1 cellular context compared by ENCODE assay signal in genomic region chr17:75515523-75516254, GRCh38.
TF ChIP-seq lines count a peak whose summit lies in the region.

Gene CASKIN2, minus strand, starts transcription at chr17:75515537. Its CDS starts 1,733 bp downstream, at chr17:75513804.

TF ChIP-seq in WTC11, 78 proteins besides CTCF, POLR2A, EP300 and RAD21 (continued from another document and continues in another):
- TF ChIP-seq PREB (CRISPR knock-in tag; IDR thresholded peaks at IDR 0.05; ENCODE audit: borderline replicate concordance) (peak; percentile 63; the same call in 1 of the 2 replicates), ZMAT4 (CRISPR knock-in tag; IDR thresholded peaks at IDR 0.05) (no peak), ZNF138 (CRISPR knock-in tag; conservative IDR thresholded peaks at IDR 0.05) (no peak), ELF4 (CRISPR knock-in tag; IDR thresholded peaks at IDR 0.05; ENCODE audit: low read depth) (0 out of 2 replicates have a peak, but pooled peaks have one; percentile 45), FOXP1 (CRISPR knock-in tag; IDR thresholded peaks at IDR 0.05; ENCODE audit: borderline replicate concordance) (peak; percentile 86), ZBTB43 (CRISPR knock-in tag; IDR thresholded peaks at IDR 0.05) (peak; percentile 93), GABPB1 (CRISPR knock-in tag; IDR thresholded peaks at IDR 0.05) (peak; percentile 59; the same call in 1 of the 2 replicates), SP1 (CRISPR knock-in tag; conservative IDR thresholded peaks at IDR 0.05) (peak; percentile 51), CREM (CRISPR knock-in tag; IDR thresholded peaks at IDR 0.05) (no peak), FOXK1 (CRISPR knock-in tag; IDR thresholded peaks at IDR 0.05) (peak; percentile 90), NFYB (CRISPR knock-in tag; conservative IDR thresholded peaks at IDR 0.05; ENCODE audit: low read depth) (peak; percentile 46; the same call in 1 of the 2 replicates), PRRX2 (CRISPR knock-in tag; IDR thresholded peaks at IDR 0.05) (no peak), MXD4 (CRISPR knock-in tag; IDR thresholded peaks at IDR 0.05; ENCODE audit: borderline replicate concordance) (no peak), HMGA2 (CRISPR knock-in tag; IDR thresholded peaks at IDR 0.05) (0 out of 2 replicates have a peak, but pooled peaks have one; percentile 28), RORB (CRISPR knock-in tag; IDR thresholded peaks at IDR 0.05) (no peak), ZNF416 (CRISPR knock-in tag; IDR thresholded peaks at IDR 0.05) (no peak), ZBTB21 (CRISPR knock-in tag; IDR thresholded peaks at IDR 0.05; ENCODE audit: borderline replicate concordance) (no peak; the same call in 1 of the 2 replicates), CREB1 (CRISPR knock-in tag; IDR thresholded peaks at IDR 0.05) (no peak), TEAD1 (CRISPR knock-in tag; IDR thresholded peaks at IDR 0.05) (peak; percentile 90), ZNF396 (CRISPR knock-in tag; IDR thresholded peaks at IDR 0.05; ENCODE audit: borderline replicate concordance) (no peak), ZNF281 (CRISPR knock-in tag; IDR thresholded peaks at IDR 0.05) (no peak), FOXJ3 (CRISPR knock-in tag; IDR thresholded peaks at IDR 0.05; ENCODE audit: borderline replicate concordance) (0 out of 2 replicates have a peak, but pooled peaks have one; percentile 49), ATF1 (CRISPR knock-in tag; IDR thresholded peaks at IDR 0.05) (no peak), ZNF232 (CRISPR knock-in tag; IDR thresholded peaks at IDR 0.05) (peak; percentile 92), JUN (CRISPR knock-in tag; IDR thresholded peaks at IDR 0.05) (peak; percentile 96), TP53 (CRISPR knock-in tag; IDR thresholded peaks at IDR 0.05) (peak; percentile 87; the same call in 1 of the 2 replicates), MYBL2 (CRISPR knock-in tag; IDR thresholded peaks at IDR 0.05) (no peak; the same call in none of the 2 replicates), ERG (CRISPR knock-in tag; IDR thresholded peaks at IDR 0.05) (no peak), ATF6 (CRISPR knock-in tag; IDR thresholded peaks at IDR 0.05) (peak; percentile 75), ZNF671 (CRISPR knock-in tag; IDR thresholded peaks at IDR 0.05) (no peak), ZNF512 (CRISPR knock-in tag; IDR thresholded peaks at IDR 0.05; ENCODE audit: borderline replicate concordance) (peak; percentile 34; the same call in 1 of the 2 replicates)
- TF ChIP-seq, protein P1, sequence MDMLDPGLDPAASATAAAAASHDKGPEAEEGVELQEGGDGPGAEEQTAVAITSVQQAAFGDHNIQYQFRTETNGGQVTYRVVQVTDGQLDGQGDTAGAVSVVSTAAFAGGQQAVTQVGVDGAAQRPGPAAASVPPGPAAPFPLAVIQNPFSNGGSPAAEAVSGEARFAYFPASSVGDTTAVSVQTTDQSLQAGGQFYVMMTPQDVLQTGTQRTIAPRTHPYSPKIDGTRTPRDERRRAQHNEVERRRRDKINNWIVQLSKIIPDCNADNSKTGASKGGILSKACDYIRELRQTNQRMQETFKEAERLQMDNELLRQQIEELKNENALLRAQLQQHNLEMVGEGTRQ (CRISPR knock-in tag; IDR thresholded peaks at IDR 0.05): peak; percentile 7; the same call in 1 of the 2 replicates
- TF ChIP-seq, protein P2, sequence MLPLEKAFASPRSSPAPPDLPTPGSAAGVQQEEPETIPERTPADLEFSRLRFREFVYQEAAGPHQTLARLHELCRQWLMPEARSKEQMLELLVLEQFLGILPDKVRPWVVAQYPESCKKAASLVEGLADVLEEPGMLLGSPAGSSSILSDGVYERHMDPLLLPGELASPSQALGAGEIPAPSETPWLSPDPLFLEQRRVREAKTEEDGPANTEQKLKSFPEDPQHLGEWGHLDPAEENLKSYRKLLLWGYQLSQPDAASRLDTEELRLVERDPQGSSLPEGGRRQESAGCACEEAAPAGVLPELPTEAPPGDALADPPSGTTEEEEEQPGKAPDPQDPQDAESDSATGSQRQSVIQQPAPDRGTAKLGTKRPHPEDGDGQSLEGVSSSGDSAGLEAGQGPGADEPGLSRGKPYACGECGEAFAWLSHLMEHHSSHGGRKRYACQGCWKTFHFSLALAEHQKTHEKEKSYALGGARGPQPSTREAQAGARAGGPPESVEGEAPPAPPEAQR (CRISPR knock-in tag; IDR thresholded peaks at IDR 0.05): no peak
- TF ChIP-seq, protein P3, sequence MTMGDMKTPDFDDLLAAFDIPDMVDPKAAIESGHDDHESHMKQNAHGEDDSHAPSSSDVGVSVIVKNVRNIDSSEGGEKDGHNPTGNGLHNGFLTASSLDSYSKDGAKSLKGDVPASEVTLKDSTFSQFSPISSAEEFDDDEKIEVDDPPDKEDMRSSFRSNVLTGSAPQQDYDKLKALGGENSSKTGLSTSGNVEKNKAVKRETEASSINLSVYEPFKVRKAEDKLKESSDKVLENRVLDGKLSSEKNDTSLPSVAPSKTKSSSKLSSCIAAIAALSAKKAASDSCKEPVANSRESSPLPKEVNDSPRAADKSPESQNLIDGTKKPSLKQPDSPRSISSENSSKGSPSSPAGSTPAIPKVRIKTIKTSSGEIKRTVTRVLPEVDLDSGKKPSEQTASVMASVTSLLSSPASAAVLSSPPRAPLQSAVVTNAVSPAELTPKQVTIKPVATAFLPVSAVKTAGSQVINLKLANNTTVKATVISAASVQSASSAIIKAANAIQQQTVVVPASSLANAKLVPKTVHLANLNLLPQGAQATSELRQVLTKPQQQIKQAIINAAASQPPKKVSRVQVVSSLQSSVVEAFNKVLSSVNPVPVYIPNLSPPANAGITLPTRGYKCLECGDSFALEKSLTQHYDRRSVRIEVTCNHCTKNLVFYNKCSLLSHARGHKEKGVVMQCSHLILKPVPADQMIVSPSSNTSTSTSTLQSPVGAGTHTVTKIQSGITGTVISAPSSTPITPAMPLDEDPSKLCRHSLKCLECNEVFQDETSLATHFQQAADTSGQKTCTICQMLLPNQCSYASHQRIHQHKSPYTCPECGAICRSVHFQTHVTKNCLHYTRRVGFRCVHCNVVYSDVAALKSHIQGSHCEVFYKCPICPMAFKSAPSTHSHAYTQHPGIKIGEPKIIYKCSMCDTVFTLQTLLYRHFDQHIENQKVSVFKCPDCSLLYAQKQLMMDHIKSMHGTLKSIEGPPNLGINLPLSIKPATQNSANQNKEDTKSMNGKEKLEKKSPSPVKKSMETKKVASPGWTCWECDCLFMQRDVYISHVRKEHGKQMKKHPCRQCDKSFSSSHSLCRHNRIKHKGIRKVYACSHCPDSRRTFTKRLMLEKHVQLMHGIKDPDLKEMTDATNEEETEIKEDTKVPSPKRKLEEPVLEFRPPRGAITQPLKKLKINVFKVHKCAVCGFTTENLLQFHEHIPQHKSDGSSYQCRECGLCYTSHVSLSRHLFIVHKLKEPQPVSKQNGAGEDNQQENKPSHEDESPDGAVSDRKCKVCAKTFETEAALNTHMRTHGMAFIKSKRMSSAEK (CRISPR knock-in tag; IDR thresholded peaks at IDR 0.05; ENCODE audit: borderline replicate concordance): no peak
- TF ChIP-seq, protein P4, sequence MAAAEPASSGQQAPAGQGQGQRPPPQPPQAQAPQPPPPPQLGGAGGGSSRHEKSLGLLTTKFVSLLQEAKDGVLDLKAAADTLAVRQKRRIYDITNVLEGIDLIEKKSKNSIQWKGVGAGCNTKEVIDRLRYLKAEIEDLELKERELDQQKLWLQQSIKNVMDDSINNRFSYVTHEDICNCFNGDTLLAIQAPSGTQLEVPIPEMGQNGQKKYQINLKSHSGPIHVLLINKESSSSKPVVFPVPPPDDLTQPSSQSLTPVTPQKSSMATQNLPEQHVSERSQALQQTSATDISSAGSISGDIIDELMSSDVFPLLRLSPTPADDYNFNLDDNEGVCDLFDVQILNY (CRISPR knock-in tag; IDR thresholded peaks at IDR 0.05): no peak
- TF ChIP-seq, protein P5, sequence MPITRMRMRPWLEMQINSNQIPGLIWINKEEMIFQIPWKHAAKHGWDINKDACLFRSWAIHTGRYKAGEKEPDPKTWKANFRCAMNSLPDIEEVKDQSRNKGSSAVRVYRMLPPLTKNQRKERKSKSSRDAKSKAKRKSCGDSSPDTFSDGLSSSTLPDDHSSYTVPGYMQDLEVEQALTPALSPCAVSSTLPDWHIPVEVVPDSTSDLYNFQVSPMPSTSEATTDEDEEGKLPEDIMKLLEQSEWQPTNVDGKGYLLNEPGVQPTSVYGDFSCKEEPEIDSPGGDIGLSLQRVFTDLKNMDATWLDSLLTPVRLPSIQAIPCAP (CRISPR knock-in tag; IDR thresholded peaks at IDR 0.05): peak; percentile 84; the same call in 1 of the 2 replicates
- TF ChIP-seq, protein P6, sequence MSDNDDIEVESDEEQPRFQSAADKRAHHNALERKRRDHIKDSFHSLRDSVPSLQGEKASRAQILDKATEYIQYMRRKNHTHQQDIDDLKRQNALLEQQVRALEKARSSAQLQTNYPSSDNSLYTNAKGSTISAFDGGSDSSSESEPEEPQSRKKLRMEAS (CRISPR knock-in tag; IDR thresholded peaks at IDR 0.05): peak; percentile 88
- TF ChIP-seq, protein P7, sequence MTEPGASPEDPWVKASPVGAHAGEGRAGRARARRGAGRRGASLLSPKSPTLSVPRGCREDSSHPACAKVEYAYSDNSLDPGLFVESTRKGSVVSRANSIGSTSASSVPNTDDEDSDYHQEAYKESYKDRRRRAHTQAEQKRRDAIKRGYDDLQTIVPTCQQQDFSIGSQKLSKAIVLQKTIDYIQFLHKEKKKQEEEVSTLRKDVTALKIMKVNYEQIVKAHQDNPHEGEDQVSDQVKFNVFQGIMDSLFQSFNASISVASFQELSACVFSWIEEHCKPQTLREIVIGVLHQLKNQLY (CRISPR knock-in tag; IDR thresholded peaks at IDR 0.05): peak; percentile 95; the same call in 1 of the 2 replicates
